ENCODE assay signal across 19 cellular contexts in genomic region chr9:89984214-89984613, GRCh38.
DNase-seq lines count a peak whose midpoint lies in the region; ATAC-seq, FAIRE-seq and TF ChIP-seq lines count a peak whose summit lies in the region.
"Had no signal": no experiment of that assay in that cellular context is flagged by ENCODE, and none has a peak within 500 bp of the region (broad histone marks: within the 10 kb centered on the region; RNA-seq: fewer than 3 reads in every experiment).

No MANE protein-coding gene starts in this region.

- no peak for DNase-seq in activated CD4-positive, alpha-beta memory T cell treated with anti-CD3 and anti-CD28 coated beads for 36 hours
- no peak for DNase-seq in activated CD4-positive, alpha-beta memory T cell treated with anti-CD3 and anti-CD28 coated beads, Interleukin-2, amount 10 ng/mL, durations not matched to agents 7 days and 5 days
- DNase-seq in NCI-H69 (lab: John Stamatoyannopoulos, UW) (peak; percentile 16), bronchial epithelial cell (ENCODE audit: low read depth) (peak; percentile 95), trophoblast cell (peak; percentile 30 to 91), kidney tubule cell (ENCODE audit: low spot score) (no peak)
- DNase-seq: activated effector memory CD4-positive, alpha-beta T cell treated with anti-CD3 and anti-CD28 coated beads, Interleukin-2, amount 50 U/mL, for 16 hours; DMS79 treated with DMSO at 0.1 percent for 48 hours; effector memory CD4-positive, alpha-beta T cell; NCI-H1417; right cardiac atrium; SHP77 had no signal

- no peak for FAIRE-seq in bronchial epithelial cell (lab: Jason Lieb, UNC)
- FAIRE-seq: A204.1 had no signal

- H3K36me3 ChIP-seq in bronchial epithelial cell (ENCODE audit: control insufficient read depth, insufficient read depth, low read length) (no peaks in the 10 kb centered on the region), trophoblast cell (ENCODE audit: control insufficient read depth in 1 of 2, insufficient read depth in 2 of 2, low read length in 2 of 2) (no peaks in the 10 kb centered on the region)
- H3K36me3 ChIP-seq: gastroesophageal sphincter, tibial nerve had no signal

- no peak overlapping the region for H3K14ac ChIP-seq in trophoblast cell (ENCODE audit: low read length)

- TF ChIP-seq CTCF in bronchial epithelial cell (IDR thresholded peaks at IDR 0.05; ENCODE audit: insufficient read depth, low read length, severe bottlenecking), result no peak

- H3K27me3 ChIP-seq in bronchial epithelial cell (ENCODE audit: control insufficient read depth, insufficient read depth, low read length) (peaks cover 1% of the 10 kb centered on the region), trophoblast cell (ENCODE audit: insufficient read depth, low read length) (no peaks in the 10 kb centered on the region)
- H3K27me3 ChIP-seq: gastroesophageal sphincter, tibial nerve had no signal

- no peaks in the 10 kb centered on the region for H3K36me3 Mint-ChIP-seq in activated CD4-positive, alpha-beta memory T cell treated with anti-CD3 and anti-CD28 coated beads for 36 hours
- peaks cover 2% of the 10 kb centered on the region for H3K36me3 Mint-ChIP-seq in activated CD4-positive, alpha-beta memory T cell treated with anti-CD3 and anti-CD28 coated beads, Interleukin-2, amount 10 ng/mL, durations not matched to agents 7 days and 5 days (ENCODE audit: low read depth)

- H3K27ac Mint-ChIP-seq in activated CD4-positive, alpha-beta memory T cell treated with anti-CD3 and anti-CD28 coated beads for 36 hours, result peak overlapping the region; percentile 79
- H3K27ac Mint-ChIP-seq in activated CD4-positive, alpha-beta memory T cell treated with anti-CD3 and anti-CD28 coated beads, Interleukin-2, amount 10 ng/mL, durations not matched to agents 7 days and 5 days, result no peak overlapping the region
- H3K27ac Mint-ChIP-seq: CD14-positive monocyte had no signal

- H3K4me1 ChIP-seq in trophoblast cell (ENCODE audit: control insufficient read depth in 1 of 2, insufficient read depth in 2 of 2, low read length in 2 of 2), result no peaks in the 10 kb centered on the region
- H3K4me1 ChIP-seq: tibial nerve had no signal

- intact Hi-C loops in activated CD4-positive, alpha-beta memory T cell treated with anti-CD3 and anti-CD28 coated beads for 36 hours (cut with micrococcal nuclease), result loop anchor here (1.0 to 5.0 kb wide), 3 partner anchors 58 to 562 kb away; no protein-coding TSS in a partner anchor

- no peak overlapping the region for H2BK5ac ChIP-seq in trophoblast cell (ENCODE audit: low read depth, low read length, poor library complexity)

- ATAC-seq in GM19035 (IDR thresholded peaks at IDR 0.05; ENCODE audit: unreplicated experiment), result no peak
- no peak for ATAC-seq in GM19324 (IDR thresholded peaks at IDR 0.05; ENCODE audit: low FRiP score, unreplicated experiment)
- ATAC-seq: gastroesophageal sphincter, right cardiac atrium had no signal

- H3K9me3 Mint-ChIP-seq in activated CD4-positive, alpha-beta memory T cell treated with anti-CD3 and anti-CD28 coated beads for 36 hours, result no peaks in the 10 kb centered on the region
- peaks cover 8% of the 10 kb centered on the region for H3K9me3 Mint-ChIP-seq in activated CD4-positive, alpha-beta memory T cell treated with anti-CD3 and anti-CD28 coated beads, Interleukin-2, amount 10 ng/mL, durations not matched to agents 7 days and 5 days

- no peak overlapping the region for H2BK12ac ChIP-seq in trophoblast cell (ENCODE audit: low read length)

- H3K23ac ChIP-seq in trophoblast cell (ENCODE audit: low read length), result no peak overlapping the region

- H3K79me1 ChIP-seq in trophoblast cell (ENCODE audit: low read length), result peaks cover 2% of the 10 kb centered on the region

- no peak overlapping the region for H4K8ac ChIP-seq in trophoblast cell (ENCODE audit: low read depth, low read length)

- H3K4me2 ChIP-seq in trophoblast cell (ENCODE audit: low read length), result no peak overlapping the region
- H3K4me2 ChIP-seq: KMS-11 had no signal

- H3K27me3 Mint-ChIP-seq in activated CD4-positive, alpha-beta memory T cell treated with anti-CD3 and anti-CD28 coated beads for 36 hours, result peaks cover 33% of the 10 kb centered on the region
- H3K27me3 Mint-ChIP-seq in activated CD4-positive, alpha-beta memory T cell treated with anti-CD3 and anti-CD28 coated beads, Interleukin-2, amount 10 ng/mL, durations not matched to agents 7 days and 5 days, result peaks cover 25% of the 10 kb centered on the region

- POLR2A ChIA-PET in activated CD4-positive, alpha-beta memory T cell treated with anti-CD3 and anti-CD28 coated beads for 36 hours (lab: Charles Lee), result interaction anchor here (0.7 to 1.6 kb wide), 10 partner anchors 16 to 379 kb away, joined by 3 to 10 read pairs (median 3); partner anchors contain the start of gene GADD45G
- POLR2A ChIA-PET in activated CD4-positive, alpha-beta memory T cell treated with anti-CD3 and anti-CD28 coated beads, Interleukin-2, amount 10 ng/mL, durations not matched to agents 7 days and 5 days (lab: Charles Lee), result interaction anchor here (0.6 kb wide), 1 partner anchor 95 kb away, joined by 3 read pairs; no protein-coding TSS in a partner anchor

- peak overlapping the region; percentile 11 for H3K4me3 Mint-ChIP-seq in activated CD4-positive, alpha-beta memory T cell treated with anti-CD3 and anti-CD28 coated beads for 36 hours
- H3K4me3 Mint-ChIP-seq in activated CD4-positive, alpha-beta memory T cell treated with anti-CD3 and anti-CD28 coated beads, Interleukin-2, amount 10 ng/mL, durations not matched to agents 7 days and 5 days, result no peak overlapping the region
- H3K4me3 Mint-ChIP-seq: CD14-positive monocyte had no signal

- no peak overlapping the region for H4K12ac ChIP-seq in trophoblast cell (ENCODE audit: low read depth, low read length)

- H3K9me3 ChIP-seq in trophoblast cell (ENCODE audit: insufficient read depth, low read depth, low read length), result no peaks in the 10 kb centered on the region
- H3K9me3 ChIP-seq: gastroesophageal sphincter, tibial nerve had no signal

- no peak overlapping the region for H3K27ac ChIP-seq in trophoblast cell (ENCODE audit: low read depth, low read length)
- H3K27ac ChIP-seq: gastroesophageal sphincter, KMS-11, tibial nerve had no signal

- no peaks in the 10 kb centered on the region for H3K79me2 ChIP-seq in trophoblast cell (ENCODE audit: control insufficient read depth, insufficient read depth, low read length, poor library complexity)

- H2AK5ac ChIP-seq in trophoblast cell (ENCODE audit: low read length), result no peak overlapping the region

- H3K9ac ChIP-seq in trophoblast cell (ENCODE audit: low read length), result no peak overlapping the region
- H3K9ac ChIP-seq: KMS-11 had no signal

- no peak overlapping the region for H2AFZ ChIP-seq in trophoblast cell (ENCODE audit: insufficient read depth, low read length, poor library complexity)

- H3K4me1 Mint-ChIP-seq in activated CD4-positive, alpha-beta memory T cell treated with anti-CD3 and anti-CD28 coated beads for 36 hours (ENCODE audit: low read depth), result peaks cover 49% of the 10 kb centered on the region
- H3K4me1 Mint-ChIP-seq in activated CD4-positive, alpha-beta memory T cell treated with anti-CD3 and anti-CD28 coated beads, Interleukin-2, amount 10 ng/mL, durations not matched to agents 7 days and 5 days, result peaks cover 40% of the 10 kb centered on the region

- H3K4me3 ChIP-seq in bronchial epithelial cell (ENCODE audit: low read depth, low read length) (no peak overlapping the region), trophoblast cell (ENCODE audit: low read depth, low read length) (no peak overlapping the region)
- H3K4me3 ChIP-seq: gastroesophageal sphincter, tibial nerve had no signal

- CTCF ChIA-PET in activated CD4-positive, alpha-beta memory T cell treated with anti-CD3 and anti-CD28 coated beads for 36 hours (lab: Charles Lee), result interaction anchor here (0.6 to 1.9 kb wide), 6 partner anchors 15 to 386 kb away, joined by 3 to 11 read pairs (median 3); no protein-coding TSS in a partner anchor
- CTCF ChIA-PET in activated CD4-positive, alpha-beta memory T cell treated with anti-CD3 and anti-CD28 coated beads, Interleukin-2, amount 10 ng/mL, durations not matched to agents 7 days and 5 days (lab: Charles Lee), result interaction anchor here (2.0 kb wide), 1 partner anchor 381 kb away, joined by 6 read pairs; no protein-coding TSS in a partner anchor

- H4K91ac ChIP-seq in trophoblast cell (ENCODE audit: low read depth, low read length), result no peak overlapping the region

- no peak overlapping the region for H2BK120ac ChIP-seq in trophoblast cell (ENCODE audit: insufficient read depth, low read length, poor library complexity)

- no peak overlapping the region for H3K4ac ChIP-seq in trophoblast cell (ENCODE audit: low read depth, low read length)

- H3K18ac ChIP-seq in trophoblast cell (ENCODE audit: low read length), result no peak overlapping the region

- WGBS in trophoblast cell (ENCODE audit: extremely low coverage, insufficient coverage, insufficient read length), result no CpG with 5 or more reads among the region's 1 CpG

Comparison
In these comparisons a context has a peak if more than half of its experiments do, and no peak if none do; other contexts are left out.
1. DNase-seq: peak in NCI-H69 (single experiment), bronchial epithelial cell (single experiment) and trophoblast cell (2 of 2); none in activated CD4-positive, alpha-beta memory T cell treated with anti-CD3 and anti-CD28 coated beads for 36 hours (single experiment), activated CD4-positive, alpha-beta memory T cell treated with anti-CD3 and anti-CD28 coated beads, Interleukin-2, amount 10 ng/mL, durations not matched to agents 7 days and 5 days (single experiment) and kidney tubule cell (single experiment).